Comparison of ENCODE assay signal across 10 cellular contexts in genomic region chr2:157838442-157839161, GRCh38. TPM values are rescaled to one million over a fixed set of nuclear protein-coding genes. Genes with fewer than 3 reads are reported as not detected.
DNase-seq lines count a peak whose midpoint lies in the region; ATAC-seq and TF ChIP-seq lines count a peak whose summit lies in the region.
"Had no signal": no experiment of that assay in that cellular context is flagged by ENCODE, and none has a peak within 500 bp of the region (broad histone marks: within the 10 kb centered on the region; RNA-seq: fewer than 3 reads in every experiment).

No MANE protein-coding gene starts in this region.

- no peaks in the 10 kb centered on the region for H3K27me3 ChIP-seq in MM.1S (replicated peaks; ENCODE audit: insufficient read depth, low read length)
- H3K27me3 ChIP-seq: BLaER1 had no signal

- H4K20me1 ChIP-seq in MM.1S (ENCODE audit: insufficient read depth, low read length): no peaks in the 10 kb centered on the region
- H4K20me1 ChIP-seq: BLaER1 had no signal

- no peaks in the 10 kb centered on the region for H3K9me2 ChIP-seq in MM.1S (replicated peaks; ENCODE audit: insufficient read depth, low read length)

- H3K27ac Mint-ChIP-seq in activated T-cell treated with anti-CD3 and anti-CD28 coated beads, Interleukin-2, amount 50 U/mL, for 72 hours: peak overlapping the region; percentile 74
- H3K27ac Mint-ChIP-seq in glutamatergic neuron (ENCODE audit: unreplicated experiment) (peak overlapping the region; percentile 100), progenitor cell of endocrine pancreas (peak overlapping the region; percentile 94)
- H3K27ac Mint-ChIP-seq: activated B cell treated with CpG ODN at 0.5 μM for 24 hours had no signal

- H3K4me1 Mint-ChIP-seq in activated T-cell treated with anti-CD3 and anti-CD28 coated beads, Interleukin-2, amount 50 U/mL, for 72 hours (ENCODE audit: low read depth): peaks cover 54% of the 10 kb centered on the region
- H3K4me1 Mint-ChIP-seq in glutamatergic neuron (ENCODE audit: low read depth, unreplicated experiment) (peaks cover 56% of the 10 kb centered on the region), progenitor cell of endocrine pancreas (ENCODE audit: low read depth) (peaks cover 63% of the 10 kb centered on the region)

- no peaks in the 10 kb centered on the region for H3K79me2 ChIP-seq in MM.1S (ENCODE audit: low read length)

- TF ChIP-seq CTCF in glutamatergic neuron (IDR thresholded peaks at IDR 0.05; ENCODE audit: partially characterized antibody, unreplicated experiment): no peak
- no peak for TF ChIP-seq CTCF in progenitor cell of endocrine pancreas (IDR thresholded peaks at IDR 0.05; ENCODE audit: unreplicated experiment)
- no peak for TF ChIP-seq CTCF in MM.1S (IDR thresholded peaks at IDR 0.05; ENCODE audit: low read length)

- H3K9me3 Mint-ChIP-seq in activated T-cell treated with anti-CD3 and anti-CD28 coated beads, Interleukin-2, amount 50 U/mL, for 72 hours: no peaks in the 10 kb centered on the region
- H3K9me3 Mint-ChIP-seq in glutamatergic neuron (ENCODE audit: unreplicated experiment): peaks cover 22% of the 10 kb centered on the region
- no peaks in the 10 kb centered on the region for H3K9me3 Mint-ChIP-seq in progenitor cell of endocrine pancreas (ENCODE audit: low read depth)
- H3K9me3 Mint-ChIP-seq: activated B cell treated with CpG ODN at 0.5 μM for 24 hours had no signal

- ATAC-seq in activated T-cell treated with anti-CD3 and anti-CD28 coated beads, Interleukin-2, amount 50 U/mL, for 72 hours (replicated peaks in 1 of 2): peak; percentile 89 to 90
- ATAC-seq in GM19351 (IDR thresholded peaks at IDR 0.05; ENCODE audit: unreplicated experiment): no peak

- no peak overlapping the region for H3K9ac ChIP-seq in MM.1S (ENCODE audit: low read length)
- H3K9ac ChIP-seq: BLaER1 had no signal

- peak; percentile 55 for DNase-seq in NCI-H82 (lab: John Stamatoyannopoulos, UW)
- DNase-seq in NCI-H82 treated with DMSO at 0.1 percent for 48 hours (lab: John Stamatoyannopoulos, UW; ENCODE audit: unreplicated experiment): no peak
- peak; percentile 49 to 81 for DNase-seq in NCI-H446 (lab: John Stamatoyannopoulos, UW)
- peak; percentile 17 to 38 for DNase-seq in activated T-cell treated with anti-CD3 and anti-CD28 coated beads, Interleukin-2, amount 50 U/mL, for 72 hours
- peak; percentile 55 for DNase-seq in glutamatergic neuron
- DNase-seq in progenitor cell of endocrine pancreas (ENCODE audit: low spot score, unreplicated experiment): peak; percentile 10
- DNase-seq in MM.1S: no peak
- DNase-seq: activated B cell treated with CpG ODN at 0.5 μM for 24 hours had no signal

- no peaks in the 10 kb centered on the region for H3F3A ChIP-seq in MM.1S (ENCODE audit: insufficient read depth, low read length)

- H3K4me3 Mint-ChIP-seq in activated T-cell treated with anti-CD3 and anti-CD28 coated beads, Interleukin-2, amount 50 U/mL, for 72 hours: peak overlapping the region; percentile 27 to 55
- H3K4me3 Mint-ChIP-seq in glutamatergic neuron (ENCODE audit: unreplicated experiment): peak overlapping the region; percentile 86
- peak overlapping the region; percentile 56 for H3K4me3 Mint-ChIP-seq in progenitor cell of endocrine pancreas (ENCODE audit: low read depth)
- H3K4me3 Mint-ChIP-seq: activated B cell treated with CpG ODN at 0.5 μM for 24 hours had no signal

- H3K4me1 ChIP-seq in MM.1S (ENCODE audit: low read length): no peaks in the 10 kb centered on the region

- H3K4me2 ChIP-seq in MM.1S (ENCODE audit: low read depth, low read length): no peak overlapping the region
- H3K4me2 ChIP-seq: BLaER1 had no signal

- H3K36me3 ChIP-seq in MM.1S (replicated peaks; ENCODE audit: insufficient read depth, low read length): no peaks in the 10 kb centered on the region
- H3K36me3 ChIP-seq: BLaER1 had no signal

- H3K36me3 Mint-ChIP-seq in activated T-cell treated with anti-CD3 and anti-CD28 coated beads, Interleukin-2, amount 50 U/mL, for 72 hours (ENCODE audit: insufficient read depth in 2 of 2): peaks cover 1 to 3% of the 10 kb centered on the region in 2 donors
- no peaks in the 10 kb centered on the region for H3K36me3 Mint-ChIP-seq in glutamatergic neuron (ENCODE audit: unreplicated experiment)
- H3K36me3 Mint-ChIP-seq in progenitor cell of endocrine pancreas (ENCODE audit: insufficient read depth): no peaks in the 10 kb centered on the region

- no peak overlapping the region for H2AFZ ChIP-seq in MM.1S (ENCODE audit: low read length)

- H3K27me3 Mint-ChIP-seq in activated T-cell treated with anti-CD3 and anti-CD28 coated beads, Interleukin-2, amount 50 U/mL, for 72 hours (ENCODE audit: low read depth): no peaks in the 10 kb centered on the region
- H3K27me3 Mint-ChIP-seq in glutamatergic neuron (ENCODE audit: unreplicated experiment) (peaks cover 12% of the 10 kb centered on the region), progenitor cell of endocrine pancreas (no peaks in the 10 kb centered on the region)
- H3K27me3 Mint-ChIP-seq: activated B cell treated with CpG ODN at 0.5 μM for 24 hours had no signal

- no peak overlapping the region for H3K27ac ChIP-seq in MM.1S (ENCODE audit: low read length)
- H3K27ac ChIP-seq: BLaER1 had no signal

- H3K9me3 ChIP-seq in MM.1S (replicated peaks; ENCODE audit: insufficient read depth, low read length): no peaks in the 10 kb centered on the region
- H3K9me3 ChIP-seq: BLaER1 had no signal

- no peak overlapping the region for H3K4me3 ChIP-seq in MM.1S (ENCODE audit: low read length)
- H3K4me3 ChIP-seq: BLaER1 had no signal

RNA-seq across cellular contexts. Expression of gene ACVR1, which starts 37.5 kb away (rescaled TPM):
- total RNA-seq in activated T-cell treated with anti-CD3 and anti-CD28 coated beads, Interleukin-2, amount 50 U/mL, for 72 hours: 10 to 100 TPM; 28.3 to 29.7 TPM
- 36.3 TPM for total RNA-seq in glutamatergic neuron (ENCODE audit: unreplicated experiment)
- 23.7 and 24.3 TPM in 2 replicates for total RNA-seq in progenitor cell of endocrine pancreas

Comparison
In these comparisons a context has a peak if more than half of its experiments do, and no peak if none do; other contexts are left out.
1. DNase-seq: peak in NCI-H82 (single experiment), NCI-H446 (2 of 2), activated T-cell treated with anti-CD3 and anti-CD28 coated beads, Interleukin-2, amount 50 U/mL, for 72 hours (2 of 2), glutamatergic neuron (single experiment) and progenitor cell of endocrine pancreas (single experiment); none in NCI-H82 treated with DMSO at 0.1 percent for 48 hours (single experiment) and MM.1S (single experiment).
2. Peak in every context shown above with its lines, with median percentiles within 50 percentile points of each other: H3K27ac Mint-ChIP-seq and H3K4me3 Mint-ChIP-seq.